1 cellular context compared by ENCODE assay signal in genomic region chr6:166772518-166772917, GRCh38.
TF ChIP-seq lines count a peak whose summit lies in the region.

No MANE protein-coding gene starts in this region.

TF ChIP-seq in HCT116, 20 proteins besides CTCF, POLR2A, EP300 and RAD21 (continued from another document):
- TF ChIP-seq MAX (IDR thresholded peaks at IDR 0.05): no peak
- TF ChIP-seq EZH2phosphoT487 (IDR thresholded peaks at IDR 0.05; ENCODE audit: borderline replicate concordance): no peak
- no peak for TF ChIP-seq SRF (IDR thresholded peaks at IDR 0.05; ENCODE audit: low read depth)
- TF ChIP-seq ZBTB33 (IDR thresholded peaks at IDR 0.05; ENCODE audit: extremely low read depth, insufficient replicate concordance, low read length): no peak
- no peak for TF ChIP-seq SIN3A (IDR thresholded peaks at IDR 0.05; ENCODE audit: low read depth)
